ENCODE assay signal across 8 cellular contexts in the genomic region with DNA sequence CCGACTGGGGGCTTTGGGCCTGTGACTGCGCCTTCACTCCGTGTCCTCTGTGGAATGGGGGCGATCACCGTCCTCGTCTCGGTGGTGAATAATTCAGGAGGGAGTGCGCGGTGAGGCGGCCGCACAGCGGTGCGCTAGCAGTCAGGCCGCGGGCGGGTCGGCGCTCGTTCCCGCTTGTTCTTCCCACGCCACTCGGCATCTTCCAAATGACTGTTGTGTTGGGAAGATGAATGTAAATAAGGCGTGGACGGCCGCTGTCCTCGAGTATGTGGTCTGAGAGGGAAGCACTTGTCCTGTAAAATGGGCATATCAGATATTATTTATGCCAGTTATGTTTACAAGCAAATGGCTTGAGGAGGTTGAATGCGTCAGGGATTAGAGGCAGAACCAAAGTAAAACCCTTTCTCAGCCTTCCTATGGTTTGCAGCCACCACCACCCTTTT. TPM values are rescaled to one million over a fixed set of nuclear protein-coding genes. Genes with fewer than 3 reads are reported as not detected.
DNase-seq lines count a peak whose midpoint lies in the region; ATAC-seq and TF ChIP-seq lines count a peak whose summit lies in the region.

No MANE protein-coding gene starts in this region.

- peak overlapping the region; percentile 99 for H3K27ac Mint-ChIP-seq in activated CD8-positive, alpha-beta memory T cell treated with anti-CD3 and anti-CD28 coated beads, Interleukin-2, amount 10 ng/mL, durations not matched to agents 7 days and 5 days
- H3K27ac Mint-ChIP-seq in osteocyte (ENCODE audit: unreplicated experiment): peak overlapping the region; percentile 99

- H3K4me3 Mint-ChIP-seq in activated CD8-positive, alpha-beta memory T cell treated with anti-CD3 and anti-CD28 coated beads, Interleukin-2, amount 10 ng/mL, durations not matched to agents 7 days and 5 days: peak overlapping the region; percentile 99
- peak overlapping the region; percentile 98 for H3K4me3 Mint-ChIP-seq in osteocyte (ENCODE audit: unreplicated experiment)

- peaks cover 34% of the 10 kb centered on the region for H3K4me1 Mint-ChIP-seq in activated CD8-positive, alpha-beta memory T cell treated with anti-CD3 and anti-CD28 coated beads, Interleukin-2, amount 10 ng/mL, durations not matched to agents 7 days and 5 days
- H3K4me1 Mint-ChIP-seq in osteocyte (ENCODE audit: unreplicated experiment): peaks cover 27% of the 10 kb centered on the region

- CTCF ChIA-PET in activated CD8-positive, alpha-beta memory T cell treated with anti-CD3 and anti-CD28 coated beads, Interleukin-2, amount 10 ng/mL, durations not matched to agents 7 days and 5 days (lab: Charles Lee): interaction anchor here (0.9 to 3.8 kb wide), 7 partner anchors 12 to 100 kb away, joined by 3 to 19 read pairs (median 4); no protein-coding TSS in a partner anchor

- ATAC-seq in activated CD8-positive, alpha-beta memory T cell treated with anti-CD3 and anti-CD28 coated beads, Interleukin-2, amount 10 ng/mL, durations not matched to agents 7 days and 5 days: peak; percentile 50
- peak; percentile 36 for ATAC-seq in HG02852 (IDR thresholded peaks at IDR 0.05; ENCODE audit: unreplicated experiment)

- H3K36me3 Mint-ChIP-seq in activated CD8-positive, alpha-beta memory T cell treated with anti-CD3 and anti-CD28 coated beads, Interleukin-2, amount 10 ng/mL, durations not matched to agents 7 days and 5 days: peaks cover 17% of the 10 kb centered on the region
- peaks cover 3% of the 10 kb centered on the region for H3K36me3 Mint-ChIP-seq in osteocyte (ENCODE audit: unreplicated experiment)

- H3K9me3 Mint-ChIP-seq in activated CD8-positive, alpha-beta memory T cell treated with anti-CD3 and anti-CD28 coated beads, Interleukin-2, amount 10 ng/mL, durations not matched to agents 7 days and 5 days (ENCODE audit: low read depth): no peaks in the 10 kb centered on the region
- H3K9me3 Mint-ChIP-seq in osteocyte (ENCODE audit: unreplicated experiment): no peaks in the 10 kb centered on the region

- H3K4me3 ChIP-seq in SK-N-MC (peak overlapping the region; percentile 93), fibroblast of mammary gland (ENCODE audit: control insufficient read depth, low read depth, low read length) (peak overlapping the region; percentile 82)

- peak overlapping the region; percentile 87 for H3K9ac ChIP-seq in SK-N-MC (ENCODE audit: insufficient read length)

- TF ChIP-seq CTCF in fibroblast of mammary gland (conservative IDR thresholded peaks at IDR 0.05; ENCODE audit: control insufficient read depth, insufficient read depth, low read depth, low read length): no peak
- TF ChIP-seq CTCF in osteocyte (IDR thresholded peaks at IDR 0.05): peak; percentile 26

- H3K27ac ChIP-seq in SK-N-MC: peak overlapping the region; percentile 89

- peaks cover 2% of the 10 kb centered on the region for H3K27me3 Mint-ChIP-seq in activated CD8-positive, alpha-beta memory T cell treated with anti-CD3 and anti-CD28 coated beads, Interleukin-2, amount 10 ng/mL, durations not matched to agents 7 days and 5 days
- peaks cover 3% of the 10 kb centered on the region for H3K27me3 Mint-ChIP-seq in osteocyte (ENCODE audit: unreplicated experiment)

- H3K9me3 ChIP-seq in SK-N-MC (ENCODE audit: low read depth, low read length): no peaks in the 10 kb centered on the region

- H3K36me3 ChIP-seq in SK-N-MC (ENCODE audit: insufficient read depth, low read length): peaks cover 13% of the 10 kb centered on the region

- no peak for DNase-seq in activated CD8-positive, alpha-beta memory T cell treated with anti-CD3 and anti-CD28 coated beads, Interleukin-2, amount 10 ng/mL, durations not matched to agents 7 days and 5 days
- no peak for DNase-seq in activated CD8-positive, alpha-beta memory T cell treated with anti-CD3 and anti-CD28 coated beads, Interleukin-2, amount 50 U/mL, for 4 hours
- DNase-seq in SK-N-MC (ENCODE audit: low read depth, low spot score) (no peak), fibroblast of mammary gland (ENCODE audit: low read depth) (no peak), osteocyte (ENCODE audit: extremely low spot score, unreplicated experiment) (peak; percentile 86), cerebellar cortex (ENCODE audit: low spot score) (no peak), KG1 (lab: John Stamatoyannopoulos, UW) (no peak)

RNA-seq across cellular contexts. Expression of a gene that starts 0.6 kb away (rescaled TPM):
- 10 to 100 TPM; 63.3 to 64.8 TPM for total RNA-seq in activated CD8-positive, alpha-beta memory T cell treated with anti-CD3 and anti-CD28 coated beads, Interleukin-2, amount 10 ng/mL, durations not matched to agents 7 days and 5 days
- 59.1 and 64.5 TPM in 2 replicates for total RNA-seq in osteocyte

RNA-seq across cellular contexts. Expression of a gene that starts 53.9 kb away (rescaled TPM):
- total RNA-seq in activated CD8-positive, alpha-beta memory T cell treated with anti-CD3 and anti-CD28 coated beads, Interleukin-2, amount 10 ng/mL, durations not matched to agents 7 days and 5 days: not detected
- total RNA-seq in osteocyte: not detected in 2 replicates

RNA-seq across cellular contexts. Expression of a gene that starts 55.9 kb away (rescaled TPM):
- 10 to 100 TPM; 34.6 to 48.4 TPM for total RNA-seq in activated CD8-positive, alpha-beta memory T cell treated with anti-CD3 and anti-CD28 coated beads, Interleukin-2, amount 10 ng/mL, durations not matched to agents 7 days and 5 days
- 87.7 and 90.5 TPM in 2 replicates for total RNA-seq in osteocyte
